In genomic region chr6:157908369-157909281, GRCh38 we compare ENCODE assay signal across 11 cellular contexts.
A peak's percentile ranks its signal among the peaks of the same experiment; 100 is the strongest.
DNase-seq lines count a peak whose midpoint lies in the region; ATAC-seq and TF ChIP-seq lines count a peak whose summit lies in the region.
"Had no signal": no experiment of that assay in that cellular context is flagged by ENCODE, and none has a peak within 500 bp of the region (broad histone marks: within the 10 kb centered on the region; RNA-seq: fewer than 3 reads in every experiment).

No MANE protein-coding gene starts in this region.

- no peak overlapping the region for H2BK15ac ChIP-seq in neuronal stem cell (ENCODE audit: low read length)

- H3K36me3 Mint-ChIP-seq in chondrocyte (ENCODE audit: low read depth): peaks cover 16% of the 10 kb centered on the region

- H3K9me3 Mint-ChIP-seq in chondrocyte (ENCODE audit: low read depth): no peaks in the 10 kb centered on the region

- no peak overlapping the region for H3K4ac ChIP-seq in neuronal stem cell (ENCODE audit: low read length)

- H4K91ac ChIP-seq in neuronal stem cell (ENCODE audit: low read depth, low read length, poor library complexity): peak overlapping the region; percentile 35

- H3K27ac Mint-ChIP-seq in chondrocyte (ENCODE audit: unreplicated experiment): no peak overlapping the region

- no peak overlapping the region for H3K4me3 ChIP-seq in neuronal stem cell (ENCODE audit: low read length in 2 of 2)
- H3K4me3 ChIP-seq: psoas muscle had no signal

- no peaks in the 10 kb centered on the region for H3K27me3 ChIP-seq in neuronal stem cell (ENCODE audit: control insufficient read depth in 3 of 3, insufficient read depth in 3 of 3, low read depth in 1 of 3, low read length in 3 of 3)

- H2BK5ac ChIP-seq in neuronal stem cell (ENCODE audit: low read length): no peak overlapping the region

- peaks cover 11 to 57% of the 10 kb centered on the region in 2 donors for H3K36me3 ChIP-seq in neuronal stem cell (replicated peaks in 1 of 2; ENCODE audit: control insufficient read depth in 2 of 2, insufficient read depth in 2 of 2, low read length in 2 of 2)

- H3K23ac ChIP-seq in neuronal stem cell (ENCODE audit: low read depth, low read length, poor library complexity): no peak overlapping the region

- no peak for TF ChIP-seq CTCF in chondrocyte (IDR thresholded peaks at IDR 0.05)

- H2BK120ac ChIP-seq in neuronal stem cell (ENCODE audit: low read depth, low read length): no peak overlapping the region

- peaks cover 0 to 2% of the 10 kb centered on the region in 2 donors for H3K4me1 ChIP-seq in neuronal stem cell (ENCODE audit: control insufficient read depth in 2 of 2, insufficient read depth in 1 of 2, low read depth in 1 of 2, low read length in 2 of 2)

- H4K8ac ChIP-seq in neuronal stem cell (ENCODE audit: low read depth, low read length): no peak overlapping the region

- no peak overlapping the region for H3K27ac ChIP-seq in neuronal stem cell (replicated peaks; ENCODE audit: low read length)
- H3K27ac ChIP-seq: psoas muscle had no signal

- WGBS in neuronal stem cell (ENCODE audit: extremely low coverage in 2 of 2, insufficient read length in 2 of 2, insufficient replicate concordance in 1 of 2), 2 donors: no CpG with 5 or more reads among the region's 7 CpGs

- no peaks in the 10 kb centered on the region for H3K79me1 ChIP-seq in neuronal stem cell (ENCODE audit: low read depth, low read length)

- no peak overlapping the region for H3K4me2 ChIP-seq in neuronal stem cell (ENCODE audit: insufficient read depth, low read length, poor library complexity, severe bottlenecking)

- H3K18ac ChIP-seq in neuronal stem cell (ENCODE audit: low read length): no peak overlapping the region

- no peak overlapping the region for H3K9ac ChIP-seq in neuronal stem cell (ENCODE audit: low read depth, low read length, poor library complexity)

- peak; percentile 13 for DNase-seq in activated CD4-positive, alpha-beta T cell treated with anti-CD3 and anti-CD28 coated beads for 48 hours
- DNase-seq in activated CD4-positive, alpha-beta T cell treated with anti-CD3 and anti-CD28 coated beads for 4 hours: no peak
- peak; percentile 57 for DNase-seq in MV-4-11 (lab: John Stamatoyannopoulos, UW)
- no peak for DNase-seq in neuronal stem cell (ENCODE audit: low spot score)
- DNase-seq in SIG-M5 (lab: John Stamatoyannopoulos, UW): no peak
- no peak for DNase-seq in NCI-H1694 treated with DMSO at 0.1 percent for 48 hours (lab: John Stamatoyannopoulos, UW)
- DNase-seq in chondrocyte (ENCODE audit: low spot score): no peak
- DNase-seq: kidney glomerular epithelial cell, psoas muscle, SHP77 had no signal

- H3K27me3 Mint-ChIP-seq in chondrocyte (ENCODE audit: low read depth): no peaks in the 10 kb centered on the region

- peak; percentile 79 for ATAC-seq in GM21723 (IDR thresholded peaks at IDR 0.05; ENCODE audit: unreplicated experiment)
- ATAC-seq: psoas muscle had no signal

- no peak overlapping the region for H3K4me3 Mint-ChIP-seq in chondrocyte (ENCODE audit: unreplicated experiment)

- peaks cover 3 to 9% of the 10 kb centered on the region in 2 donors for H3K9me3 ChIP-seq in neuronal stem cell (replicated peaks in 1 of 2; ENCODE audit: control insufficient read depth in 2 of 2, insufficient read depth in 1 of 2, low read depth in 1 of 2, low read length in 2 of 2)
- H3K9me3 ChIP-seq: psoas muscle had no signal

- H2AFZ ChIP-seq in neuronal stem cell (ENCODE audit: low read length): no peak overlapping the region

- H3K14ac ChIP-seq in neuronal stem cell (ENCODE audit: low read length): no peak overlapping the region

- H2BK12ac ChIP-seq in neuronal stem cell (ENCODE audit: low read length): no peak overlapping the region

- H3K4me1 Mint-ChIP-seq in chondrocyte (ENCODE audit: low read depth): peaks cover 24% of the 10 kb centered on the region

- H2AK5ac ChIP-seq in neuronal stem cell (ENCODE audit: low read depth, low read length): no peak overlapping the region

Comparison
In these comparisons a context has a peak if more than half of its experiments do, and no peak if none do; other contexts are left out.
1. DNase-seq: peak in activated CD4-positive, alpha-beta T cell treated with anti-CD3 and anti-CD28 coated beads for 48 hours (single experiment) and MV-4-11 (single experiment); none in activated CD4-positive, alpha-beta T cell treated with anti-CD3 and anti-CD28 coated beads for 4 hours (0 of 2), neuronal stem cell (single experiment), SIG-M5 (single experiment), NCI-H1694 treated with DMSO at 0.1 percent for 48 hours (single experiment) and chondrocyte (single experiment).